9 cellular contexts compared by ENCODE assay signal in genomic region chr5:149618581-149619248, GRCh38. TPM values are rescaled to one million over a fixed set of nuclear protein-coding genes. Genes with fewer than 3 reads are reported as not detected.
DNase-seq lines count a peak whose midpoint lies in the region; ATAC-seq and TF ChIP-seq lines count a peak whose summit lies in the region.
"Had no signal": no experiment of that assay in that cellular context is flagged by ENCODE, and none has a peak within 500 bp of the region (broad histone marks: within the 10 kb centered on the region; RNA-seq: fewer than 3 reads in every experiment).

No MANE protein-coding gene starts in this region.

- H3K27ac ChIP-seq in adrenal gland (no peak overlapping the region), heart left ventricle (peak overlapping the region in 2 of 12 donors; percentile 9 to 32)
- H3K27ac ChIP-seq: neutrophil had no signal

- POLR2A ChIA-PET in AG04449 (lab: Yijun Ruan, JAX) = interaction anchor here (0.6 kb wide), 1 partner anchor 344 kb away, joined by 3 read pairs; no protein-coding TSS in a partner anchor

- H3K27me3 ChIP-seq in GM06990 (replicated peaks; ENCODE audit: control insufficient read depth, insufficient read depth, low read length) (no peaks in the 10 kb centered on the region), adrenal gland (no peaks in the 10 kb centered on the region), heart left ventricle (no peaks in the 10 kb centered on the region)
- H3K27me3 ChIP-seq: neutrophil had no signal

- CTCF ChIA-PET in AG04449 (lab: Yijun Ruan, JAX) = interaction anchor here (0.7 to 6.6 kb wide), 40 partner anchors 8 to 403 kb away, joined by 3 to 93 read pairs (median 4); partner anchors contain the start of gene ARHGEF37

- no peaks in the 10 kb centered on the region for H3K9me3 ChIP-seq in adrenal gland (replicated peaks in 1 of 3)
- H3K9me3 ChIP-seq in heart left ventricle = no peaks in the 10 kb centered on the region
- H3K9me3 ChIP-seq: neutrophil had no signal

- no peak overlapping the region for H3K4me3 Mint-ChIP-seq in activated T-helper 1 cell treated with anti-CD3 and anti-CD28 coated beads, Interleukin-12 subunit alpha, Interleukin-12 subunit beta, Interleukin-2, Interleukin-4 antibody, amounts not matched to agents 30 ng/mL and 10 ng/mL and 1 ng/mL, durations not matched to agents 14 hours and 24 hours and 36 hours

- DNase-seq in AG04449 (ENCODE audit: low read depth, low spot score) = no peak
- peak; percentile 50 for DNase-seq in GM06990 (ENCODE audit: extremely low read depth, insufficient read length)
- DNase-seq in NCI-H510A (lab: John Stamatoyannopoulos, UW) = peak; percentile 17
- peak; percentile 32 to 73 (median 50) for DNase-seq in adrenal gland
- peak in 2 of 5 donors; percentile 39 to 44 for DNase-seq in heart left ventricle
- no peak for DNase-seq in retinal pigment epithelial cell (ENCODE audit: low read depth)
- no peak for DNase-seq in activated T-helper 1 cell treated with anti-CD3 and anti-CD28 coated beads, Interleukin-12 subunit alpha, Interleukin-12 subunit beta, Interleukin-2, Interleukin-4 antibody, amounts not matched to agents 30 ng/mL and 10 ng/mL and 1 ng/mL, durations not matched to agents 14 hours and 24 hours and 36 hours (ENCODE audit: low spot score)

- H3K4me3 ChIP-seq in AG04449 (ENCODE audit: low read depth, low read length) (no peak overlapping the region), GM06990 (replicated peaks; ENCODE audit: low read depth, low read length) (peak overlapping the region; percentile 41), adrenal gland (no peak overlapping the region), heart left ventricle (no peak overlapping the region), retinal pigment epithelial cell (ENCODE audit: low read length) (no peak overlapping the region)

- 33 to 53% (median 39%) methylated on average over 4 to 9 of the region's 9 CpGs for WGBS in adrenal gland, 4 donors
- WGBS in heart left ventricle, 4 donors = 39 to 43% (median 42%) methylated on average over 6 to 9 of the region's 9 CpGs

- H3K4me1 ChIP-seq in adrenal gland (replicated peaks in 1 of 2) (no peaks in the 10 kb centered on the region), heart left ventricle (peaks cover 0 to 34% (median 15%) of the 10 kb centered on the region in 12 donors)

- H3K27me3 Mint-ChIP-seq in activated T-helper 1 cell treated with anti-CD3 and anti-CD28 coated beads, Interleukin-12 subunit alpha, Interleukin-12 subunit beta, Interleukin-2, Interleukin-4 antibody, amounts not matched to agents 30 ng/mL and 10 ng/mL and 1 ng/mL, durations not matched to agents 14 hours and 24 hours and 36 hours (ENCODE audit: insufficient read depth) = no peaks in the 10 kb centered on the region

- TF ChIP-seq POLR2A in adrenal gland (IDR thresholded peaks at IDR 0.05) = no peak
- TF ChIP-seq POLR2A in heart left ventricle (IDR thresholded peaks at IDR 0.05) = no peak

- TF ChIP-seq CTCF in AG04449 (IDR thresholded peaks at IDR 0.05; ENCODE audit: insufficient read depth, low read length, missing control alignments) (peak; percentile 72), GM06990 (IDR thresholded peaks at IDR 0.05; ENCODE audit: insufficient read depth, low read length, poor library complexity, severe bottlenecking) (peak; percentile 69), adrenal gland (IDR thresholded peaks at IDR 0.05) (peak; percentile 51 to 68 (median 62)), heart left ventricle (IDR thresholded peaks at IDR 0.05) (peak; percentile 44 to 78 (median 59)), retinal pigment epithelial cell (conservative IDR thresholded peaks at IDR 0.05; ENCODE audit: low read depth, low read length) (peak; percentile 77)

- H3K36me3 ChIP-seq in GM06990 (ENCODE audit: control insufficient read depth, insufficient read depth, low read length) (no peaks in the 10 kb centered on the region), adrenal gland (replicated peaks in 1 of 2) (no peaks in the 10 kb centered on the region), heart left ventricle (peaks cover 0 to 88% (median 55%) of the 10 kb centered on the region in 9 donors)
- H3K36me3 ChIP-seq: neutrophil had no signal

- intact Hi-C loops in adrenal gland (cut with DNase I) (loop anchor here (5.0 to 10.0 kb wide), 2 partner anchors 176 to 244 kb away; partner anchors contain the start of gene IL17B (in 1 of the 2)), heart left ventricle (cut with DNase I) (loop anchor here in 6 of 10 donors (5.0 kb wide), 4 partner anchors 36 to 236 kb away; partner anchors contain the start of gene ARHGEF37 (in 1 of the 6))
- intact Hi-C loops in activated T-helper 1 cell treated with anti-CD3 and anti-CD28 coated beads, Interleukin-12 subunit alpha, Interleukin-12 subunit beta, Interleukin-2, Interleukin-4 antibody, amounts not matched to agents 30 ng/mL and 10 ng/mL and 1 ng/mL, durations not matched to agents 14 hours and 24 hours and 36 hours (cut with micrococcal nuclease) = loop anchor here (2.0 to 5.0 kb wide), 2 partner anchors 101 to 176 kb away; no protein-coding TSS in a partner anchor

- no peaks in the 10 kb centered on the region for H3K36me3 Mint-ChIP-seq in activated T-helper 1 cell treated with anti-CD3 and anti-CD28 coated beads, Interleukin-12 subunit alpha, Interleukin-12 subunit beta, Interleukin-2, Interleukin-4 antibody, amounts not matched to agents 30 ng/mL and 10 ng/mL and 1 ng/mL, durations not matched to agents 14 hours and 24 hours and 36 hours (ENCODE audit: low read depth)

- H3K4me1 Mint-ChIP-seq in activated T-helper 1 cell treated with anti-CD3 and anti-CD28 coated beads, Interleukin-12 subunit alpha, Interleukin-12 subunit beta, Interleukin-2, Interleukin-4 antibody, amounts not matched to agents 30 ng/mL and 10 ng/mL and 1 ng/mL, durations not matched to agents 14 hours and 24 hours and 36 hours (ENCODE audit: low read depth) = peaks cover 25% of the 10 kb centered on the region

- no peaks in the 10 kb centered on the region for H3K9me3 Mint-ChIP-seq in activated T-helper 1 cell treated with anti-CD3 and anti-CD28 coated beads, Interleukin-12 subunit alpha, Interleukin-12 subunit beta, Interleukin-2, Interleukin-4 antibody, amounts not matched to agents 30 ng/mL and 10 ng/mL and 1 ng/mL, durations not matched to agents 14 hours and 24 hours and 36 hours

- ATAC-seq in HG02798 (IDR thresholded peaks at IDR 0.05; ENCODE audit: poor library complexity, unreplicated experiment) (peak; percentile 41), heart left ventricle (peak; percentile 44 to 65 (median 55))

- H3K27ac Mint-ChIP-seq in activated T-helper 1 cell treated with anti-CD3 and anti-CD28 coated beads, Interleukin-12 subunit alpha, Interleukin-12 subunit beta, Interleukin-2, Interleukin-4 antibody, amounts not matched to agents 30 ng/mL and 10 ng/mL and 1 ng/mL, durations not matched to agents 14 hours and 24 hours and 36 hours = no peak overlapping the region

RNA-seq across cellular contexts. Expression of gene ARHGEF37, which starts 37.4 kb away (rescaled TPM):
- 1 to 10 TPM; 1.8 to 8.4 (median 4.5) TPM for total RNA-seq in adrenal gland
- polyA plus RNA-seq in adrenal gland = 1 to 10 TPM; 1.8 to 4.3 (median 2.3) TPM
- 10 to 100 TPM; 16.0 to 28.5 (median 18.2) TPM for total RNA-seq in heart left ventricle
- 1 to 10 TPM; 8.1 to 9.3 TPM for polyA plus RNA-seq in heart left ventricle
- total RNA-seq in activated T-helper 1 cell treated with anti-CD3 and anti-CD28 coated beads, Interleukin-12 subunit alpha, Interleukin-12 subunit beta, Interleukin-2, Interleukin-4 antibody, amounts not matched to agents 30 ng/mL and 10 ng/mL and 1 ng/mL, durations not matched to agents 14 hours and 24 hours and 36 hours = 0.70 and 0.86 TPM in 2 replicates

Comparison
In these comparisons a context has a peak if more than half of its experiments do, and no peak if none do; other contexts are left out.
1. DNase-seq: peak in GM06990 (single experiment), NCI-H510A (single experiment) and adrenal gland (7 of 7); none in AG04449 (single experiment), retinal pigment epithelial cell (single experiment) and activated T-helper 1 cell treated with anti-CD3 and anti-CD28 coated beads, Interleukin-12 subunit alpha, Interleukin-12 subunit beta, Interleukin-2, Interleukin-4 antibody, amounts not matched to agents 30 ng/mL and 10 ng/mL and 1 ng/mL, durations not matched to agents 14 hours and 24 hours and 36 hours (single experiment).
2. Peak in every context shown above with its lines, with median percentiles within 50 percentile points of each other: CTCF ChIP-seq.